Comparison of ENCODE assay signal across 10 cellular contexts in the genomic region with DNA sequence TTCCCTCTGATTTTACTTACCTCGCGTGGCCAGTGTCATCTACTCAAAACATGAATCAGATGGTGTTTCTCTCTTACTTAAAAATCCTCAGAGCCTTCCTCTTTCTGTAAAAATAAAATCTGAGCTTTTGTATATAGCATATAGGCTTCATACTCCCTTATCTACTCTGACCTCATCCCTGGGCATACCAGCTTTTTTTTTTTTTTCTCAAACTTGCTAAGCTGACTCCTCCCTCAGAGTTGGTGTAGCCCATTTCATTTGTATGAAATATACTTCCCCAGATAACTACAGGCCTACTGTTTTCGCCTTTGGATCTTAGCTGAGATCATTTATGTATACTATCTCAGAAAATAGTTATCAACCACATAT.
A peak's percentile ranks its signal among the peaks of the same experiment; 100 is the strongest.
DNase-seq lines count a peak whose midpoint lies in the region; ATAC-seq and TF ChIP-seq lines count a peak whose summit lies in the region.
"Had no signal": no experiment of that assay in that cellular context is flagged by ENCODE, and none has a peak within 500 bp of the region (broad histone marks: within the 10 kb centered on the region; RNA-seq: fewer than 3 reads in every experiment).

No MANE protein-coding gene starts in this region.

- DNase-seq in fibroblast of villous mesenchyme (ENCODE audit: low read depth) = peak; percentile 45
- DNase-seq in activated naive CD4-positive, alpha-beta T cell treated with Interleukin-2 at 50 U/mL for 16 hours = no peak
- DNase-seq in GOT3 (lab: John Stamatoyannopoulos, UW) = no peak
- no peak for DNase-seq in NCI-H1436 (lab: John Stamatoyannopoulos, UW)
- DNase-seq in NCI-H526 (lab: John Stamatoyannopoulos, UW) = no peak
- DNase-seq: activated CD8-positive, alpha-beta memory T cell treated with anti-CD3 and anti-CD28 coated beads, Interleukin-2, amount 50 U/mL, for 48 hours; T-helper 9 cell had no signal

- H3K4me1 Mint-ChIP-seq in IgD-negative memory B cell = peaks cover 14 to 25% (median 18%) of the 10 kb centered on the region in 3 donors

- TF ChIP-seq CTCF in fibroblast of villous mesenchyme (IDR thresholded peaks at IDR 0.05; ENCODE audit: insufficient read depth, low read depth, low read length) = no peak

- peak; percentile 49 for ATAC-seq in GM18909 (IDR thresholded peaks at IDR 0.05; ENCODE audit: poor library complexity, unreplicated experiment)
- peak; percentile 34 for ATAC-seq in HG02678 (IDR thresholded peaks at IDR 0.05; ENCODE audit: unreplicated experiment)

- peak overlapping the region; percentile 89 to 96 (median 91) for H3K27ac Mint-ChIP-seq in IgD-negative memory B cell

- no peak overlapping the region for H3K4me3 ChIP-seq in fibroblast of villous mesenchyme (ENCODE audit: low read depth, low read length)

- peak overlapping the region; percentile 75 to 92 (median 83) for H3K4me3 Mint-ChIP-seq in IgD-negative memory B cell

- peaks cover 2% of the 10 kb centered on the region for H3K36me3 Mint-ChIP-seq in IgD-negative memory B cell

- no peaks in the 10 kb centered on the region for H3K27me3 Mint-ChIP-seq in IgD-negative memory B cell

- peaks cover 0 to 5% (median 0%) of the 10 kb centered on the region in 3 donors for H3K9me3 Mint-ChIP-seq in IgD-negative memory B cell
